ENCODE assay signal across 10 cellular contexts in genomic region chr7:99109108-99110051, GRCh38. TPM values are rescaled to one million over a fixed set of nuclear protein-coding genes. Genes with fewer than 3 reads are reported as not detected.
DNase-seq lines count a peak whose midpoint lies in the region; ATAC-seq and TF ChIP-seq lines count a peak whose summit lies in the region.
"Had no signal": no experiment of that assay in that cellular context is flagged by ENCODE, and none has a peak within 500 bp of the region (broad histone marks: within the 10 kb centered on the region; RNA-seq: fewer than 3 reads in every experiment).

No MANE protein-coding gene starts in this region.

- peak overlapping the region; percentile 50 for H3K27ac Mint-ChIP-seq in activated T-cell treated with anti-CD3 and anti-CD28 coated beads, Interleukin-2, amount 50 U/mL, for 24 hours
- H3K27ac Mint-ChIP-seq in activated naive CD8-positive, alpha-beta T cell treated with anti-CD3 and anti-CD28 coated beads for 36 hours: no peak overlapping the region
- no peak overlapping the region for H3K27ac Mint-ChIP-seq in stimulated activated memory B cell treated with anti-CD40 and anti-IgM and Interleukin-4, amounts not matched to agents 10 μg/mL and 1 μg/mL and 100 μg/mL, for 72 hours
- no peak overlapping the region for H3K27ac Mint-ChIP-seq in activated CD4-positive, alpha-beta memory T cell treated with anti-CD3 and anti-CD28 coated beads for 36 hours

- no peaks in the 10 kb centered on the region for H3K36me3 ChIP-seq in tibial artery

- peak overlapping the region; percentile 1 for H3K27ac ChIP-seq in right cardiac atrium (ENCODE audit: low read length)
- peak overlapping the region; percentile 84 to 93 for H3K27ac ChIP-seq in tibial artery
- H3K27ac ChIP-seq: C4-2B had no signal

- no peak overlapping the region for H3K4me3 Mint-ChIP-seq in activated T-cell treated with anti-CD3 and anti-CD28 coated beads, Interleukin-2, amount 50 U/mL, for 24 hours
- no peak overlapping the region for H3K4me3 Mint-ChIP-seq in activated naive CD8-positive, alpha-beta T cell treated with anti-CD3 and anti-CD28 coated beads for 36 hours
- no peak overlapping the region for H3K4me3 Mint-ChIP-seq in stimulated activated memory B cell treated with anti-CD40 and anti-IgM and Interleukin-4, amounts not matched to agents 10 μg/mL and 1 μg/mL and 100 μg/mL, for 72 hours
- no peak overlapping the region for H3K4me3 Mint-ChIP-seq in activated CD4-positive, alpha-beta memory T cell treated with anti-CD3 and anti-CD28 coated beads for 36 hours

- peaks cover 73% of the 10 kb centered on the region for H3K4me1 Mint-ChIP-seq in activated T-cell treated with anti-CD3 and anti-CD28 coated beads, Interleukin-2, amount 50 U/mL, for 24 hours (ENCODE audit: low read depth)
- peaks cover 56% of the 10 kb centered on the region for H3K4me1 Mint-ChIP-seq in activated naive CD8-positive, alpha-beta T cell treated with anti-CD3 and anti-CD28 coated beads for 36 hours
- H3K4me1 Mint-ChIP-seq in stimulated activated memory B cell treated with anti-CD40 and anti-IgM and Interleukin-4, amounts not matched to agents 10 μg/mL and 1 μg/mL and 100 μg/mL, for 72 hours: peaks cover 58% of the 10 kb centered on the region
- peaks cover 64% of the 10 kb centered on the region for H3K4me1 Mint-ChIP-seq in activated CD4-positive, alpha-beta memory T cell treated with anti-CD3 and anti-CD28 coated beads for 36 hours (ENCODE audit: low read depth)

- WGBS in right cardiac atrium: 37% methylated on average over 10 of the region's 10 CpGs

- ATAC-seq in right cardiac atrium: peak; percentile 66 to 71
- no peak for ATAC-seq in HG03520 (IDR thresholded peaks at IDR 0.05; ENCODE audit: unreplicated experiment)
- no peak for ATAC-seq in stimulated activated memory B cell treated with anti-CD40 and anti-IgM and Interleukin-4, amounts not matched to agents 10 μg/mL and 1 μg/mL and 100 μg/mL, for 72 hours

- peaks cover 6% of the 10 kb centered on the region for H3K9me3 Mint-ChIP-seq in activated T-cell treated with anti-CD3 and anti-CD28 coated beads, Interleukin-2, amount 50 U/mL, for 24 hours
- H3K9me3 Mint-ChIP-seq in activated naive CD8-positive, alpha-beta T cell treated with anti-CD3 and anti-CD28 coated beads for 36 hours: peaks cover 6% of the 10 kb centered on the region
- H3K9me3 Mint-ChIP-seq in stimulated activated memory B cell treated with anti-CD40 and anti-IgM and Interleukin-4, amounts not matched to agents 10 μg/mL and 1 μg/mL and 100 μg/mL, for 72 hours: peaks cover 2% of the 10 kb centered on the region
- H3K9me3 Mint-ChIP-seq in activated CD4-positive, alpha-beta memory T cell treated with anti-CD3 and anti-CD28 coated beads for 36 hours: no peaks in the 10 kb centered on the region

- H3K4me1 ChIP-seq in right cardiac atrium (ENCODE audit: control insufficient read depth, insufficient read depth, low read length) (peaks cover 10% of the 10 kb centered on the region), tibial artery (peaks cover 8 to 90% (median 63%) of the 10 kb centered on the region in 4 donors)

- H3K9me3 ChIP-seq in right cardiac atrium (ENCODE audit: control insufficient read depth, low read length) (no peaks in the 10 kb centered on the region), tibial artery (no peaks in the 10 kb centered on the region)

- H3K27me3 Mint-ChIP-seq in activated T-cell treated with anti-CD3 and anti-CD28 coated beads, Interleukin-2, amount 50 U/mL, for 24 hours: no peaks in the 10 kb centered on the region
- no peaks in the 10 kb centered on the region for H3K27me3 Mint-ChIP-seq in activated naive CD8-positive, alpha-beta T cell treated with anti-CD3 and anti-CD28 coated beads for 36 hours
- no peaks in the 10 kb centered on the region for H3K27me3 Mint-ChIP-seq in stimulated activated memory B cell treated with anti-CD40 and anti-IgM and Interleukin-4, amounts not matched to agents 10 μg/mL and 1 μg/mL and 100 μg/mL, for 72 hours
- no peaks in the 10 kb centered on the region for H3K27me3 Mint-ChIP-seq in activated CD4-positive, alpha-beta memory T cell treated with anti-CD3 and anti-CD28 coated beads for 36 hours

- intact Hi-C loops in right cardiac atrium (cut with DNase I): no loop called here
- intact Hi-C loops in tibial artery (cut with DNase I; ENCODE audit: low total_unique reads): no loop called here
- intact Hi-C loops in activated CD4-positive, alpha-beta memory T cell treated with anti-CD3 and anti-CD28 coated beads for 36 hours (cut with micrococcal nuclease): no loop called here

- H3K27me3 ChIP-seq in right cardiac atrium (ENCODE audit: control insufficient read depth, insufficient read depth): no peaks in the 10 kb centered on the region
- H3K27me3 ChIP-seq in tibial artery: no peaks in the 10 kb centered on the region

- peaks cover 7% of the 10 kb centered on the region for H3K36me3 Mint-ChIP-seq in activated T-cell treated with anti-CD3 and anti-CD28 coated beads, Interleukin-2, amount 50 U/mL, for 24 hours (ENCODE audit: low read depth)
- peaks cover 14% of the 10 kb centered on the region for H3K36me3 Mint-ChIP-seq in activated naive CD8-positive, alpha-beta T cell treated with anti-CD3 and anti-CD28 coated beads for 36 hours
- peaks cover 18% of the 10 kb centered on the region for H3K36me3 Mint-ChIP-seq in stimulated activated memory B cell treated with anti-CD40 and anti-IgM and Interleukin-4, amounts not matched to agents 10 μg/mL and 1 μg/mL and 100 μg/mL, for 72 hours
- peaks cover 4% of the 10 kb centered on the region for H3K36me3 Mint-ChIP-seq in activated CD4-positive, alpha-beta memory T cell treated with anti-CD3 and anti-CD28 coated beads for 36 hours

- no peak for DNase-seq in activated T-cell treated with anti-CD3 and anti-CD28 coated beads, Interleukin-2, amount 50 U/mL, for 24 hours
- no peak for DNase-seq in activated T-cell treated with anti-CD3 and anti-CD28 coated beads, Interleukin-2, amount 50 U/mL, for 1 hour
- peak; percentile 26 for DNase-seq in activated naive CD8-positive, alpha-beta T cell treated with anti-CD3 and anti-CD28 coated beads for 36 hours
- peak; percentile 33 to 80 (median 67) for DNase-seq in right cardiac atrium
- DNase-seq in tibial artery: peak in 1 of 2 donors; percentile 71
- DNase-seq in activated CD4-positive, alpha-beta memory T cell treated with anti-CD3 and anti-CD28 coated beads for 36 hours: no peak
- DNase-seq: activated effector memory CD4-positive, alpha-beta T cell treated with Interleukin-2 at 50 U/mL for 16 hours had no signal

- H3K4me3 ChIP-seq in right cardiac atrium (ENCODE audit: low read length): no peak overlapping the region
- H3K4me3 ChIP-seq in tibial artery: peak overlapping the region in 1 of 2 donors; percentile 7

- no peak for TF ChIP-seq CTCF in tibial artery (IDR thresholded peaks at IDR 0.05)

- CTCF ChIA-PET in activated CD4-positive, alpha-beta memory T cell treated with anti-CD3 and anti-CD28 coated beads for 36 hours (lab: Charles Lee): no interaction called here

- POLR2A ChIA-PET in activated CD4-positive, alpha-beta memory T cell treated with anti-CD3 and anti-CD28 coated beads for 36 hours (lab: Charles Lee): no interaction called here

RNA-seq across cellular contexts. Expression of gene SMURF1, which starts 34.5 kb away (rescaled TPM):
- 10 to 100 TPM; 12.3 TPM for total RNA-seq in activated naive CD8-positive, alpha-beta T cell treated with anti-CD3 and anti-CD28 coated beads for 36 hours
- total RNA-seq in right cardiac atrium: 10 to 100 TPM in 1 of 4 donors, 1 to 10 TPM in 3; 9.2 to 14.7 (median 9.7) TPM
- 4.5 TPM for polyA plus RNA-seq in right cardiac atrium
- total RNA-seq in activated CD4-positive, alpha-beta memory T cell treated with anti-CD3 and anti-CD28 coated beads for 36 hours: 10 to 100 TPM; 14.0 to 16.2 TPM

Comparison
In these comparisons a context has a peak if more than half of its experiments do, and no peak if none do; other contexts are left out.
1. DNase-seq: peak in activated naive CD8-positive, alpha-beta T cell treated with anti-CD3 and anti-CD28 coated beads for 36 hours (single experiment) and right cardiac atrium (3 of 3); none in activated T-cell treated with anti-CD3 and anti-CD28 coated beads, Interleukin-2, amount 50 U/mL, for 24 hours (single experiment), activated T-cell treated with anti-CD3 and anti-CD28 coated beads, Interleukin-2, amount 50 U/mL, for 1 hour (single experiment) and activated CD4-positive, alpha-beta memory T cell treated with anti-CD3 and anti-CD28 coated beads for 36 hours (single experiment).
2. ATAC-seq: peak in right cardiac atrium (2 of 2); none in HG03520 (single experiment) and stimulated activated memory B cell treated with anti-CD40 and anti-IgM and Interleukin-4, amounts not matched to agents 10 μg/mL and 1 μg/mL and 100 μg/mL, for 72 hours (single experiment).